20 cellular contexts compared by ENCODE assay signal in genomic region chr4:32488690-32489089, GRCh38.
DNase-seq lines count a peak whose midpoint lies in the region; ATAC-seq and TF ChIP-seq lines count a peak whose summit lies in the region.
"Had no signal": no experiment of that assay in that cellular context is flagged by ENCODE, and none has a peak within 500 bp of the region (broad histone marks: within the 10 kb centered on the region; RNA-seq: fewer than 3 reads in every experiment).

No MANE protein-coding gene starts in this region.

- intact Hi-C loops in MCF 10A (cut with micrococcal nuclease) (no loop called here), mammary epithelial cell (cut with micrococcal nuclease) (no loop called here)
- intact Hi-C loops in CD4-positive, alpha-beta memory T cell (cut with micrococcal nuclease) = no loop called here

- no peaks in the 10 kb centered on the region for H3K36me3 ChIP-seq in mammary epithelial cell (ENCODE audit: insufficient read depth, low read length)
- H3K36me3 ChIP-seq in fibroblast of lung (ENCODE audit: control insufficient read depth, insufficient read depth, low read length) = no peaks in the 10 kb centered on the region
- H3K36me3 ChIP-seq in smooth muscle cell (ENCODE audit: low read depth) = no peaks in the 10 kb centered on the region
- no peaks in the 10 kb centered on the region for H3K36me3 ChIP-seq in CD4-positive, alpha-beta memory T cell (ENCODE audit: insufficient read depth, low read length)
- H3K36me3 ChIP-seq: SJSA1 had no signal

- no peak overlapping the region for H3K4me3 ChIP-seq in mammary epithelial cell (replicated peaks in 1 of 3; ENCODE audit: insufficient read depth in 1 of 3, low read depth in 2 of 3, low read length in 3 of 3)
- H3K4me3 ChIP-seq in fibroblast of lung (replicated peaks in 1 of 4; ENCODE audit: control extremely low read depth in 1 of 4, insufficient read depth in 1 of 4, low read depth in 3 of 4, low read length in 4 of 4) = no peak overlapping the region
- no peak overlapping the region for H3K4me3 ChIP-seq in smooth muscle cell
- no peak overlapping the region for H3K4me3 ChIP-seq in CD4-positive, alpha-beta memory T cell (ENCODE audit: low read length in 2 of 2)
- H3K4me3 ChIP-seq: PC-9, SJSA1 had no signal

- POLR2A ChIA-PET in MCF 10A (lab: Yijun Ruan, JAX) = interaction anchor here (1.3 kb wide), 1 partner anchor 33 kb away, joined by 4 read pairs; no protein-coding TSS in a partner anchor
- POLR2A ChIA-PET in CD4-positive, alpha-beta memory T cell (lab: Charles Lee; ENCODE audit: partially characterized antibody) = no interaction called here

- in situ Hi-C loops in mammary epithelial cell (cut with MboI; ENCODE audit: low sequenced_read_pairs in 2 of 2) = no loop called here

- dilution Hi-C loops in mammary epithelial cell (cut with HindIII; ENCODE audit: low sequenced_read_pairs) = no loop called here

- no peaks in the 10 kb centered on the region for H3K4me1 Mint-ChIP-seq in MCF 10A (ENCODE audit: insufficient read depth, unreplicated experiment)
- no peaks in the 10 kb centered on the region for H3K4me1 Mint-ChIP-seq in CD4-positive, alpha-beta memory T cell
- H3K4me1 Mint-ChIP-seq: B cell had no signal

- H3K4me2 ChIP-seq in mammary epithelial cell (ENCODE audit: insufficient read depth, low read depth, low read length) (no peak overlapping the region), fibroblast of lung (ENCODE audit: extremely low read depth, insufficient read depth, low read length) (no peak overlapping the region), smooth muscle cell (peak overlapping the region; percentile 49)
- H3K4me2 ChIP-seq: KMS-11, PC-9 had no signal

- H3K36me3 Mint-ChIP-seq in MCF 10A (ENCODE audit: insufficient read depth, unreplicated experiment) = no peaks in the 10 kb centered on the region
- no peaks in the 10 kb centered on the region for H3K36me3 Mint-ChIP-seq in CD4-positive, alpha-beta memory T cell

- BruUV-seq in MCF 10A (replicated peaks; lab: Mats Ljungman, UMichigan) (no TSS peak), mammary epithelial cell (replicated peaks; lab: Mats Ljungman, UMichigan) (no TSS peak)

- H3K79me2 ChIP-seq in mammary epithelial cell (ENCODE audit: insufficient read depth, low read length) (no peaks in the 10 kb centered on the region), fibroblast of lung (ENCODE audit: control insufficient read depth, insufficient read depth, low read length) (no peaks in the 10 kb centered on the region), smooth muscle cell (ENCODE audit: low read depth) (no peaks in the 10 kb centered on the region)

- no peaks in the 10 kb centered on the region for H3F3A ChIP-seq in smooth muscle cell (ENCODE audit: low read depth)

- no peak overlapping the region for H3K27ac ChIP-seq in mammary epithelial cell (ENCODE audit: insufficient read depth, low read depth, low read length)
- H3K27ac ChIP-seq in fibroblast of lung (ENCODE audit: insufficient read depth, low read length) = no peak overlapping the region
- H3K27ac ChIP-seq in smooth muscle cell (ENCODE audit: low read depth) = no peak overlapping the region
- H3K27ac ChIP-seq in CD4-positive, alpha-beta memory T cell (ENCODE audit: low read depth, low read length) = no peak overlapping the region
- H3K27ac ChIP-seq: 22Rv1, KMS-11, PC-9, SJSA1 had no signal

- H3K4me1 ChIP-seq in mammary epithelial cell (ENCODE audit: insufficient read depth, low read length) (no peaks in the 10 kb centered on the region), fibroblast of lung (ENCODE audit: control insufficient read depth, extremely low read depth, insufficient read depth, low read length) (no peaks in the 10 kb centered on the region), smooth muscle cell (ENCODE audit: low read depth) (peaks cover 11% of the 10 kb centered on the region)
- H3K4me1 ChIP-seq in CD4-positive, alpha-beta memory T cell (ENCODE audit: insufficient read depth, low read length) = no peaks in the 10 kb centered on the region
- H3K4me1 ChIP-seq: SJSA1 had no signal

- 0% methylated on average over 1 of the region's 1 CpG for WGBS in mammary epithelial cell (ENCODE audit: low coverage, missing lambda C conversion rate)
- WGBS in smooth muscle cell (ENCODE audit: low lambda C conversion rate) = 8% methylated on average over 1 of the region's 1 CpG

- CTCF ChIA-PET in MCF 10A (lab: Yijun Ruan, JAX) (interaction anchor here (0.6 kb wide), 1 partner anchor 9 kb away, joined by 3 read pairs; no protein-coding TSS in a partner anchor), mammary epithelial cell (lab: Charles Lee; ENCODE audit: low non-redundant PET) (no interaction called here)
- CTCF ChIA-PET in CD4-positive, alpha-beta memory T cell (lab: Charles Lee; ENCODE audit: partially characterized antibody) = no interaction called here

- no peak overlapping the region for H3K9ac ChIP-seq in mammary epithelial cell (ENCODE audit: insufficient read depth, low read length)
- H3K9ac ChIP-seq in fibroblast of lung (ENCODE audit: insufficient read depth, low read length) = no peak overlapping the region
- H3K9ac ChIP-seq in smooth muscle cell (ENCODE audit: low read depth) = no peak overlapping the region
- H3K9ac ChIP-seq: KMS-11 had no signal

- no peaks in the 10 kb centered on the region for H3K27me3 Mint-ChIP-seq in MCF 10A (ENCODE audit: insufficient read depth, unreplicated experiment)
- H3K27me3 Mint-ChIP-seq in CD4-positive, alpha-beta memory T cell = no peaks in the 10 kb centered on the region
- H3K27me3 Mint-ChIP-seq: B cell had no signal

- no peaks in the 10 kb centered on the region for H3K9me3 Mint-ChIP-seq in MCF 10A (ENCODE audit: unreplicated experiment)
- H3K9me3 Mint-ChIP-seq in CD4-positive, alpha-beta memory T cell = peaks cover 0 to 20% (median 5%) of the 10 kb centered on the region in 8 donors

- ATAC-seq in activated CD4-positive, CD25-positive, alpha-beta regulatory T cell treated with anti-CD3 and anti-CD28 coated beads, Interleukin-2, amount 50 U/mL, for 24 hours = no peak
- no peak for ATAC-seq in GM18858 (IDR thresholded peaks at IDR 0.05; ENCODE audit: unreplicated experiment)

- no peaks in the 10 kb centered on the region for H4K20me1 ChIP-seq in mammary epithelial cell (ENCODE audit: insufficient read depth, low read length)
- H4K20me1 ChIP-seq in fibroblast of lung (ENCODE audit: control insufficient read depth, extremely low read depth, insufficient read depth, low read length) = no peaks in the 10 kb centered on the region
- H4K20me1 ChIP-seq in smooth muscle cell (ENCODE audit: low read depth) = no peaks in the 10 kb centered on the region

- H3K9me3 ChIP-seq in mammary epithelial cell (replicated peaks; ENCODE audit: insufficient read depth, low read length) (no peaks in the 10 kb centered on the region), fibroblast of lung (ENCODE audit: control insufficient read depth, insufficient read depth, low read depth, low read length) (no peaks in the 10 kb centered on the region), smooth muscle cell (replicated peaks; ENCODE audit: low read depth) (no peaks in the 10 kb centered on the region)
- H3K9me3 ChIP-seq in CD4-positive, alpha-beta memory T cell (ENCODE audit: control insufficient read depth in 1 of 2, low read length in 2 of 2) = no peaks in the 10 kb centered on the region
- H3K9me3 ChIP-seq: SJSA1 had no signal

- no peaks in the 10 kb centered on the region for H3K27me3 ChIP-seq in mammary epithelial cell (ENCODE audit: insufficient read depth, low read length)
- no peaks in the 10 kb centered on the region for H3K27me3 ChIP-seq in fibroblast of lung (ENCODE audit: control insufficient read depth, insufficient read depth, low read length)
- H3K27me3 ChIP-seq in smooth muscle cell (ENCODE audit: low read depth) = no peaks in the 10 kb centered on the region
- H3K27me3 ChIP-seq in CD4-positive, alpha-beta memory T cell (ENCODE audit: insufficient read depth, low read length) = no peaks in the 10 kb centered on the region
- H3K27me3 ChIP-seq: SJSA1 had no signal

- H3K4me3 Mint-ChIP-seq in MCF 10A (ENCODE audit: unreplicated experiment) = no peak overlapping the region
- no peak overlapping the region for H3K4me3 Mint-ChIP-seq in CD4-positive, alpha-beta memory T cell
- H3K4me3 Mint-ChIP-seq: B cell had no signal

- TF ChIP-seq CTCF in MCF 10A (IDR thresholded peaks at IDR 0.05; ENCODE audit: unreplicated experiment) (no peak), mammary epithelial cell (conservative IDR thresholded peaks at IDR 0.05 in 1 of 2, IDR thresholded peaks at IDR 0.05 in 1 of 2; ENCODE audit: extremely low read depth in 1 of 2, insufficient read depth in 1 of 2, low read depth in 1 of 2, low read length in 2 of 2) (no peak), fibroblast of lung (conservative IDR thresholded peaks at IDR 0.05 in 1 of 2, IDR thresholded peaks at IDR 0.05 in 1 of 2; ENCODE audit: low read depth in 1 of 2, low read length in 2 of 2) (no peak), smooth muscle cell (IDR thresholded peaks at IDR 0.05; ENCODE audit: borderline replicate concordance, insufficient read depth, poor library complexity, severe bottlenecking) (no peak)

- no peak overlapping the region for H3K27ac Mint-ChIP-seq in MCF 10A (ENCODE audit: low read depth, unreplicated experiment)
- H3K27ac Mint-ChIP-seq in CD4-positive, alpha-beta memory T cell = no peak overlapping the region
- H3K27ac Mint-ChIP-seq: B cell had no signal

- DNase-seq in MCF 10A (ENCODE audit: unreplicated experiment) (peak; percentile 47), mammary epithelial cell (no peak), amniotic epithelial cell (ENCODE audit: low read depth) (peak; percentile 61), fibroblast of lung (ENCODE audit: low read depth in 2 of 2) (peak; percentile 10 to 28), smooth muscle cell (lab: John Stamatoyannopoulos, UW; ENCODE audit: unreplicated experiment) (no peak)
- no peak for DNase-seq in CD4-positive, alpha-beta memory T cell
- DNase-seq: COR-L47, DMS 273 treated with DMSO at 0.1 percent for 48 hours, DND-41, NCI-H1417 treated with DMSO at 0.1 percent for 48 hours, NCI-H1930, NCI-H345, NCI-H524 treated with DMSO at 0.1 percent for 48 hours, PC-9 had no signal

- H2AFZ ChIP-seq in mammary epithelial cell (ENCODE audit: low read depth, low read length) = no peak overlapping the region
- no peak overlapping the region for H2AFZ ChIP-seq in fibroblast of lung (ENCODE audit: low read length)
- no peak overlapping the region for H2AFZ ChIP-seq in smooth muscle cell (ENCODE audit: low read depth)
- H2AFZ ChIP-seq: PC-9 had no signal

Comparison
In these comparisons a context has a peak if more than half of its experiments do, and no peak if none do; other contexts are left out.
1. DNase-seq: peak in MCF 10A (single experiment), amniotic epithelial cell (single experiment) and fibroblast of lung (2 of 2); none in mammary epithelial cell (single experiment), smooth muscle cell (single experiment) and CD4-positive, alpha-beta memory T cell (0 of 5).